Comparison of ENCODE assay signal across 8 cellular contexts in the genomic region with DNA sequence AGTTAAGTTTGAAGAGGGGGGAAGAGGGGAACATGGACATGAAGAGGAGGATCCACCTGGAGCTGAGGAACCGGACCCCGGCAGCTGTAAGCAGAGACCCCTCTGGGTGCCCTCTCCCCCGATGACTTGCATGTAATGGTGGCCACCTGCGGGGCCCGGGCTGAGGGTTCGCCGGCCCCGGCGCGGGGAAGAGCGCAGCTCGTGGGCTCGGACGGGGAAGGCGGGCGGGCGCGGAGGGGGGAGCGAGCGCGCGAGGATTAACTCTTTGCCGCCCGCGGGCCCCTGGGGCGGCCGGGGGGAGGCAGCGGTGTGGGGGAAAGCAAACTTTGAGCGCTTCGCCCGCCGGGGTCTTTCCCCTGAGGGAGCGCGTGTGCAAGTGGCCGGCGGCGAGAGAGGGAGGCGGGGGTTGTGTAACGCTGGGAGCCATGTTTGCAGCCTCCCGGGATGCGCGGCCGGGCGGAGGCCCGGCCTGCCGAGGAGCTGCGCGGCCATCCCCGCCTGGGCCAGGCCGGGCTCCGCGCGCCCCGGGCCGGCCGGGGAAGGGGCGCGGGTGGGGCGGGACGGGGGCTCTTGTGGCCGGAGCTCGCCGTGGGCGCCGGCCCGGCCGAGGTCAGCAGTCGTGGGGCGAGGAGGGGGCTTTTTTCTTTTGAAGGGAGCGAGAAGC.
A peak's percentile ranks its signal among the peaks of the same experiment; 100 is the strongest.
DNase-seq lines count a peak whose midpoint lies in the region; ATAC-seq and TF ChIP-seq lines count a peak whose summit lies in the region.

No MANE protein-coding gene starts in this region.

- H3K27ac ChIP-seq in SK-N-MC, result peak overlapping the region; percentile 98
- H3K27ac ChIP-seq in angular gyrus (ENCODE audit: low read depth, low read length), result peak overlapping the region; percentile 95

- TF ChIP-seq CTCF in retinal pigment epithelial cell (conservative IDR thresholded peaks at IDR 0.05; ENCODE audit: low read depth, low read length), result no peak

- H3K9me3 ChIP-seq in SK-N-MC (ENCODE audit: low read depth, low read length), result no peaks in the 10 kb centered on the region

- ATAC-seq in HG03097 (IDR thresholded peaks at IDR 0.05; ENCODE audit: low FRiP score, unreplicated experiment), result peak; percentile 8

- peaks cover 13% of the 10 kb centered on the region; the same call in 1 of the 2 replicates for H3K36me3 ChIP-seq in SK-N-MC (ENCODE audit: insufficient read depth, low read length)

- peak overlapping the region; percentile 100 for H3K9ac ChIP-seq in SK-N-MC (ENCODE audit: insufficient read length)

- DNase-seq in NCI-H2227 (lab: John Stamatoyannopoulos, UW; ENCODE audit: unreplicated experiment), result peak; percentile 53
- DNase-seq in NCI-H2227 treated with DMSO at 0.1 percent for 48 hours (lab: John Stamatoyannopoulos, UW), result no peak
- no peak for DNase-seq in SK-N-MC (ENCODE audit: low read depth, low spot score)
- DNase-seq in hypothalamus (lab: John Stamatoyannopoulos, UW), result peak in 41 of 51 donors; percentile 15 to 97 (median 66)
- DNase-seq in retinal pigment epithelial cell (ENCODE audit: low read depth), result no peak
- no peak for DNase-seq in NCI-H1930 (lab: John Stamatoyannopoulos, UW)

- H3K4me3 ChIP-seq in SK-N-MC, result peak overlapping the region; percentile 94
- H3K4me3 ChIP-seq in retinal pigment epithelial cell (ENCODE audit: low read length), result peak overlapping the region; percentile 78

Comparison
In these comparisons a context has a peak if more than half of its experiments do, and no peak if none do; other contexts are left out.
1. DNase-seq: peak in NCI-H2227 (single experiment) and hypothalamus (41 of 51); none in NCI-H2227 treated with DMSO at 0.1 percent for 48 hours (single experiment), SK-N-MC (single experiment), retinal pigment epithelial cell (single experiment) and NCI-H1930 (0 of 2).